ENCODE assay signal across 1 cellular context in the genomic region with DNA sequence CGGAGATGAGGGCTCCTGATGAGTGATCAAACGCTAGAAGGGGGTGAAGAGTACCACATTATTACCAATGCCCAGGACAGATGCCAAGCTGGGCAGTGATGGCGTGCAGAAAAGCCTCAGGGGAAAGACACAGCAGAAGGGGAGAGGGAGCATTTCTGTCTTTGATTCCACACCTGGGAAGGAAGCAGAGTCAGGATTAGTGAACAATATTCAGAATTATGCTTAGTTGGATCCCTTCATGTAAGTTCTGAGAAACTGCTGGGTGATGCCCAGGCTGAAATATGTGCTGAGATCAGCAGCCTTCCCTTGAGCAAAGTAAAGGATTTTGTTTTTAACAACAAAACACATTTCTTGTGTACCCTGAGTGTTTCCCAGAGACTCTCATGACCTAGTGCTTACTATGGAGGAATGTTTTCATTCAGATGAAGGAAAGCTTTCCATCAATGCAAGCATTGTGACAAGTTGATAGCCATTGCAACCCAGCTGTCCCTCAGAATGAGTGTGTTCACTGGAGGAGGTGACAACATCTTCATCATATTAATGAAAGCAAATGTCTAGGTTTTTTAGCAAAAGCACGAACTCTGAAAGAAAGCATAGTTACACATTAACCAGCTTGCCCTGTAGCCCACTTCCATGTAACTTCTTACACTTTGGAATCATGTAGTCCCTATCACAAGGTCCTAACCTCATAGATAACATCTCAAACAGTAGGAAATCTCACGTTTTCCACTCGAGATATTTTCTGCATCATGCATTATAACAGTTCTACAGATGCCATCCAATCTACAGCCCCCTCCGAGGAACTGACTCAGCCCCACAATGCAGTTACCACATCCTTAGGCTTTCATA.
A peak's percentile ranks its signal among the peaks of the same experiment; 100 is the strongest.
TF ChIP-seq lines count a peak whose summit lies in the region.

No MANE protein-coding gene starts in this region.

TF ChIP-seq in HepG2, 621 proteins besides CTCF, POLR2A, EP300 and RAD21 (continues in another document):
- TF ChIP-seq ZBTB20 (CRISPR knock-in tag; IDR thresholded peaks at IDR 0.05; ENCODE audit: borderline replicate concordance, low read depth) = peak; percentile 38; the same call in 1 of the 2 replicates
- peak; percentile 52; the same call in 1 of the 2 replicates for TF ChIP-seq SAP130 (CRISPR knock-in tag; IDR thresholded peaks at IDR 0.05; ENCODE audit: low read depth)
- TF ChIP-seq, protein P1, sequence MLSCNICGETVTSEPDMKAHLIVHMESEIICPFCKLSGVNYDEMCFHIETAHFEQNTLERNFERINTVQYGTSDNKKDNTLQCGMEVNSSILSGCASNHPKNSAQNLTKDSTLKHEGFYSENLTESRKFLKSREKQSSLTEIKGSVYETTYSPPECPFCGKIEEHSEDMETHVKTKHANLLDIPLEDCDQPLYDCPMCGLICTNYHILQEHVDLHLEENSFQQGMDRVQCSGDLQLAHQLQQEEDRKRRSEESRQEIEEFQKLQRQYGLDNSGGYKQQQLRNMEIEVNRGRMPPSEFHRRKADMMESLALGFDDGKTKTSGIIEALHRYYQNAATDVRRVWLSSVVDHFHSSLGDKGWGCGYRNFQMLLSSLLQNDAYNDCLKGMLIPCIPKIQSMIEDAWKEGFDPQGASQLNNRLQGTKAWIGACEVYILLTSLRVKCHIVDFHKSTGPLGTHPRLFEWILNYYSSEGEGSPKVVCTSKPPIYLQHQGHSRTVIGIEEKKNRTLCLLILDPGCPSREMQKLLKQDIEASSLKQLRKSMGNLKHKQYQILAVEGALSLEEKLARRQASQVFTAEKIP (CRISPR knock-in tag; IDR thresholded peaks at IDR 0.05; ENCODE audit: borderline replicate concordance) = no peak
- TF ChIP-seq, protein P2, sequence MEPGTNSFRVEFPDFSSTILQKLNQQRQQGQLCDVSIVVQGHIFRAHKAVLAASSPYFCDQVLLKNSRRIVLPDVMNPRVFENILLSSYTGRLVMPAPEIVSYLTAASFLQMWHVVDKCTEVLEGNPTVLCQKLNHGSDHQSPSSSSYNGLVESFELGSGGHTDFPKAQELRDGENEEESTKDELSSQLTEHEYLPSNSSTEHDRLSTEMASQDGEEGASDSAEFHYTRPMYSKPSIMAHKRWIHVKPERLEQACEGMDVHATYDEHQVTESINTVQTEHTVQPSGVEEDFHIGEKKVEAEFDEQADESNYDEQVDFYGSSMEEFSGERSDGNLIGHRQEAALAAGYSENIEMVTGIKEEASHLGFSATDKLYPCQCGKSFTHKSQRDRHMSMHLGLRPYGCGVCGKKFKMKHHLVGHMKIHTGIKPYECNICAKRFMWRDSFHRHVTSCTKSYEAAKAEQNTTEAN (CRISPR knock-in tag; conservative IDR thresholded peaks at IDR 0.05) = no peak
- TF ChIP-seq HNRNPUL1 (IDR thresholded peaks at IDR 0.05; ENCODE audit: low read depth, low read length) = 0 out of 2 replicates have a peak, but pooled peaks have one; percentile 72
- TF ChIP-seq ZNF615 (CRISPR knock-in tag; IDR thresholded peaks at IDR 0.05; ENCODE audit: borderline replicate concordance) = no peak
- no peak for TF ChIP-seq RBM22 (optimal IDR thresholded peaks at IDR 0.05; ENCODE audit: low read length)
- no peak for TF ChIP-seq MZF1 (CRISPR knock-in tag; IDR thresholded peaks at IDR 0.05; ENCODE audit: borderline replicate concordance)
- TF ChIP-seq TP53 (CRISPR knock-in tag; conservative IDR thresholded peaks at IDR 0.05) = no peak
- no peak for TF ChIP-seq SP5 (CRISPR knock-in tag; IDR thresholded peaks at IDR 0.05; ENCODE audit: borderline replicate concordance, low read depth)
- no peak for TF ChIP-seq ZNF225 (CRISPR knock-in tag; IDR thresholded peaks at IDR 0.05)
- peak; percentile 34; the same call in 1 of the 2 replicates for TF ChIP-seq POGZ (CRISPR knock-in tag; IDR thresholded peaks at IDR 0.05)
- TF ChIP-seq MAZ (IDR thresholded peaks at IDR 0.05; ENCODE audit: borderline replicate concordance, low read depth, low read length) = no peak
- TF ChIP-seq MAZ (CRISPR knock-in tag; IDR thresholded peaks at IDR 0.05; ENCODE audit: low read depth) = 0 out of 2 replicates have a peak, but pooled peaks have one; percentile 29
- no peak for TF ChIP-seq AGO2 (optimal IDR thresholded peaks at IDR 0.05; ENCODE audit: low read depth, low read length)
- peak; percentile 94 for TF ChIP-seq MED1 (CRISPR knock-in tag; IDR thresholded peaks at IDR 0.05)
- TF ChIP-seq, protein P3, sequence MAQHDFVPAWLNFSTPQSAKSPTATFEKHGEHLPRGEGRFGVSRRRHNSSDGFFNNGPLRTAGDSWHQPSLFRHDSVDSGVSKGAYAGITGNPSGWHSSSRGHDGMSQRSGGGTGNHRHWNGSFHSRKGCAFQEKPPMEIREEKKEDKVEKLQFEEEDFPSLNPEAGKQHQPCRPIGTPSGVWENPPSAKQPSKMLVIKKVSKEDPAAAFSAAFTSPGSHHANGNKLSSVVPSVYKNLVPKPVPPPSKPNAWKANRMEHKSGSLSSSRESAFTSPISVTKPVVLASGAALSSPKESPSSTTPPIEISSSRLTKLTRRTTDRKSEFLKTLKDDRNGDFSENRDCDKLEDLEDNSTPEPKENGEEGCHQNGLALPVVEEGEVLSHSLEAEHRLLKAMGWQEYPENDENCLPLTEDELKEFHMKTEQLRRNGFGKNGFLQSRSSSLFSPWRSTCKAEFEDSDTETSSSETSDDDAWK (CRISPR knock-in tag; IDR thresholded peaks at IDR 0.05) = no peak
- TF ChIP-seq ZNF484 (CRISPR knock-in tag; IDR thresholded peaks at IDR 0.05; ENCODE audit: borderline replicate concordance, low read depth) = no peak
- TF ChIP-seq GATA4 (IDR thresholded peaks at IDR 0.05; ENCODE audit: borderline replicate concordance, low read depth) = peak; percentile 73; the same call in 1 of the 2 replicates
- TF ChIP-seq, protein P4, sequence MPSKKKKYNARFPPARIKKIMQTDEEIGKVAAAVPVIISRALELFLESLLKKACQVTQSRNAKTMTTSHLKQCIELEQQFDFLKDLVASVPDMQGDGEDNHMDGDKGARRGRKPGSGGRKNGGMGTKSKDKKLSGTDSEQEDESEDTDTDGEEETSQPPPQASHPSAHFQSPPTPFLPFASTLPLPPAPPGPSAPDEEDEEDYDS (CRISPR knock-in tag; IDR thresholded peaks at IDR 0.05) = peak; percentile 57; the same call in 1 of the 2 replicates
- peak; percentile 30 for TF ChIP-seq ZNF781 (CRISPR knock-in tag; IDR thresholded peaks at IDR 0.05; ENCODE audit: borderline replicate concordance, not compliant biosample characterization)
- peak; percentile 62; the same call in 1 of the 2 replicates for TF ChIP-seq HMG20A (CRISPR knock-in tag; IDR thresholded peaks at IDR 0.05; ENCODE audit: borderline replicate concordance)
- peak; percentile 70 for TF ChIP-seq ASH2L (IDR thresholded peaks at IDR 0.05; ENCODE audit: insufficient read length, low read depth, low read length)
- 0 out of 2 replicates have a peak, but pooled peaks have one; percentile 43 for TF ChIP-seq ZNF17 (CRISPR knock-in tag; IDR thresholded peaks at IDR 0.05)
- TF ChIP-seq ZNF441 (CRISPR knock-in tag; IDR thresholded peaks at IDR 0.05; ENCODE audit: borderline replicate concordance) = no peak
- TF ChIP-seq, protein P5, sequence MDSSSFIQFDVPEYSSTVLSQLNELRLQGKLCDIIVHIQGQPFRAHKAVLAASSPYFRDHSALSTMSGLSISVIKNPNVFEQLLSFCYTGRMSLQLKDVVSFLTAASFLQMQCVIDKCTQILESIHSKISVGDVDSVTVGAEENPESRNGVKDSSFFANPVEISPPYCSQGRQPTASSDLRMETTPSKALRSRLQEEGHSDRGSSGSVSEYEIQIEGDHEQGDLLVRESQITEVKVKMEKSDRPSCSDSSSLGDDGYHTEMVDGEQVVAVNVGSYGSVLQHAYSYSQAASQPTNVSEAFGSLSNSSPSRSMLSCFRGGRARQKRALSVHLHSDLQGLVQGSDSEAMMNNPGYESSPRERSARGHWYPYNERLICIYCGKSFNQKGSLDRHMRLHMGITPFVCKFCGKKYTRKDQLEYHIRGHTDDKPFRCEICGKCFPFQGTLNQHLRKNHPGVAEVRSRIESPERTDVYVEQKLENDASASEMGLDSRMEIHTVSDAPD (CRISPR knock-in tag; IDR thresholded peaks at IDR 0.05) = no peak
- peak; percentile 27; the same call in 1 of the 2 replicates for TF ChIP-seq BHLHE40 (IDR thresholded peaks at IDR 0.05; ENCODE audit: low read length)
- TF ChIP-seq, protein P6, sequence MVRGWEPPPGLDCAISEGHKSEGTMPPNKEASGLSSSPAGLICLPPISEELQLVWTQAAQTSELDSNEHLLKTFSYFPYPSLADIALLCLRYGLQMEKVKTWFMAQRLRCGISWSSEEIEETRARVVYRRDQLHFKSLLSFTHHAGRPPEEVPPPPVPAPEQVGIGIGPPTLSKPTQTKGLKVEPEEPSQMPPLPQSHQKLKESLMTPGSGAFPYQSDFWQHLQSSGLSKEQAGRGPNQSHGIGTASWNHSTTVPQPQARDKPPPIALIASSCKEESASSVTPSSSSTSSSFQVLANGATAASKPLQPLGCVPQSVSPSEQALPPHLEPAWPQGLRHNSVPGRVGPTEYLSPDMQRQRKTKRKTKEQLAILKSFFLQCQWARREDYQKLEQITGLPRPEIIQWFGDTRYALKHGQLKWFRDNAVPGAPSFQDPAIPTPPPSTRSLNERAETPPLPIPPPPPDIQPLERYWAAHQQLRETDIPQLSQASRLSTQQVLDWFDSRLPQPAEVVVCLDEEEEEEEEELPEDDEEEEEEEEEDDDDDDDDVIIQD (CRISPR knock-in tag; IDR thresholded peaks at IDR 0.05; ENCODE audit: low read depth) = peak; percentile 13; the same call in 1 of the 2 replicates
- TF ChIP-seq, protein P7, sequence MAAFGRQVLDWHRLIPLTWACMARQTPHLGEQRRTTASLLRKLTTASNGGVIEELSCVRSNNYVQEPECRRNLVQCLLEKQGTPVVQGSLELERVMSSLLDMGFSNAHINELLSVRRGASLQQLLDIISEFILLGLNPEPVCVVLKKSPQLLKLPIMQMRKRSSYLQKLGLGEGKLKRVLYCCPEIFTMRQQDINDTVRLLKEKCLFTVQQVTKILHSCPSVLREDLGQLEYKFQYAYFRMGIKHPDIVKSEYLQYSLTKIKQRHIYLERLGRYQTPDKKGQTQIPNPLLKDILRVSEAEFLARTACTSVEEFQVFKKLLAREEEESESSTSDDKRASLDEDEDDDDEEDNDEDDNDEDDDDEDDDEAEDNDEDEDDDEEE (CRISPR knock-in tag; IDR thresholded peaks at IDR 0.05) = no peak
- no peak for TF ChIP-seq ZFP82 (CRISPR knock-in tag; IDR thresholded peaks at IDR 0.05; ENCODE audit: borderline replicate concordance)
- TF ChIP-seq HDAC2 (CRISPR knock-in tag; IDR thresholded peaks at IDR 0.05) = peak; percentile 58; the same call in 1 of the 2 replicates
- TF ChIP-seq, protein P8, sequence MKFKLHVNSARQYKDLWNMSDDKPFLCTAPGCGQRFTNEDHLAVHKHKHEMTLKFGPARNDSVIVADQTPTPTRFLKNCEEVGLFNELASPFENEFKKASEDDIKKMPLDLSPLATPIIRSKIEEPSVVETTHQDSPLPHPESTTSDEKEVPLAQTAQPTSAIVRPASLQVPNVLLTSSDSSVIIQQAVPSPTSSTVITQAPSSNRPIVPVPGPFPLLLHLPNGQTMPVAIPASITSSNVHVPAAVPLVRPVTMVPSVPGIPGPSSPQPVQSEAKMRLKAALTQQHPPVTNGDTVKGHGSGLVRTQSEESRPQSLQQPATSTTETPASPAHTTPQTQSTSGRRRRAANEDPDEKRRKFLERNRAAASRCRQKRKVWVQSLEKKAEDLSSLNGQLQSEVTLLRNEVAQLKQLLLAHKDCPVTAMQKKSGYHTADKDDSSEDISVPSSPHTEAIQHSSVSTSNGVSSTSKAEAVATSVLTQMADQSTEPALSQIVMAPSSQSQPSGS (CRISPR knock-in tag; IDR thresholded peaks at IDR 0.05) = 0 out of 2 replicates have a peak, but pooled peaks have one; percentile 38
- TF ChIP-seq, protein P9, sequence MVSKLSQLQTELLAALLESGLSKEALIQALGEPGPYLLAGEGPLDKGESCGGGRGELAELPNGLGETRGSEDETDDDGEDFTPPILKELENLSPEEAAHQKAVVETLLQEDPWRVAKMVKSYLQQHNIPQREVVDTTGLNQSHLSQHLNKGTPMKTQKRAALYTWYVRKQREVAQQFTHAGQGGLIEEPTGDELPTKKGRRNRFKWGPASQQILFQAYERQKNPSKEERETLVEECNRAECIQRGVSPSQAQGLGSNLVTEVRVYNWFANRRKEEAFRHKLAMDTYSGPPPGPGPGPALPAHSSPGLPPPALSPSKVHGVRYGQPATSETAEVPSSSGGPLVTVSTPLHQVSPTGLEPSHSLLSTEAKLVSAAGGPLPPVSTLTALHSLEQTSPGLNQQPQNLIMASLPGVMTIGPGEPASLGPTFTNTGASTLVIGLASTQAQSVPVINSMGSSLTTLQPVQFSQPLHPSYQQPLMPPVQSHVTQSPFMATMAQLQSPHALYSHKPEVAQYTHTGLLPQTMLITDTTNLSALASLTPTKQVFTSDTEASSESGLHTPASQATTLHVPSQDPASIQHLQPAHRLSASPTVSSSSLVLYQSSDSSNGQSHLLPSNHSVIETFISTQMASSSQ (IDR thresholded peaks at IDR 0.05; ENCODE audit: low read depth) = peak; percentile 96
- TF ChIP-seq, protein P9 (CRISPR knock-in tag; IDR thresholded peaks at IDR 0.05; ENCODE audit: borderline replicate concordance) = peak; percentile 96
- TF ChIP-seq POLR2G (IDR thresholded peaks at IDR 0.05; ENCODE audit: low read depth, low read length) = peak; percentile 41
- no peak for TF ChIP-seq SOX13 (IDR thresholded peaks at IDR 0.05)
- TF ChIP-seq SOX13 (CRISPR knock-in tag; conservative IDR thresholded peaks at IDR 0.05 in 1 of 2, IDR thresholded peaks at IDR 0.05 in 1 of 2) = peak in 1 of 2 experiments; percentile 73; a peak in 2 of 4 replicates
- TF ChIP-seq ZNF777 (CRISPR knock-in tag; IDR thresholded peaks at IDR 0.05) = no peak
- no peak for TF ChIP-seq MTF2 (CRISPR knock-in tag; IDR thresholded peaks at IDR 0.05; ENCODE audit: borderline replicate concordance)
